25 cellular contexts compared by ENCODE assay signal in the genomic region with DNA sequence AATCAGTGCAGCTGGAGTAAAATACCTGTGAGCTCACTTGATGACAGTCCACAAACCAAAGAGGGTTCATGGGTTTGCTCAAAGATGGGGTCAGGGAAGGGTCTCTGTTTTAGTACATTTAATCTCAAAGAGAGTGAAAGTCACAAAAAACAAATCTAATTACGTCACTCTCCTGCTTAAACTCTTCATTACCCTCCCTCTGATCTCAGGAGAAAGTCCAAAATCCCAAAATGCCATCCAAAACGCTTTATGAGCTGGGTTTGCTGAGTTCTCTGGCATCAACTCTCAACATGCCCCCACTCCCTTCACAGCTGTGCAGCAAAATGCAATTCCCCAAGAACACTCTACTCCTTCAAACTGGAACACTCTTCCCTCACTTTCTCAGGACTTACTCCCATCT. TPM values are rescaled to one million over a fixed set of nuclear protein-coding genes. Genes with fewer than 3 reads are reported as not detected.
"Had no signal": no experiment of that assay in that cellular context is flagged by ENCODE, and none has a peak within 500 bp of the region (broad histone marks: within the 10 kb centered on the region; RNA-seq: fewer than 3 reads in every experiment).

No MANE protein-coding gene starts in this region.

- H3K36me3 ChIP-seq: esophagus muscularis mucosa, sigmoid colon, suprapubic skin, thyroid gland, upper lobe of left lung, uterus had no signal

- H3K27me3 ChIP-seq: foreskin keratinocyte, sigmoid colon, suprapubic skin, thyroid gland, upper lobe of left lung, uterus had no signal

- H3K4me1 Mint-ChIP-seq: central memory CD8-positive, alpha-beta T cell; immature natural killer cell; stimulated activated effector memory CD8-positive, alpha-beta T cell treated with anti-CD3 and anti-CD28 coated beads, Interleukin-12 subunit alpha, Interleukin-12 subunit beta, amount 100 ng/mL, for 72 hours had no signal

- H3K27me3 Mint-ChIP-seq: natural killer cell treated with Interleukin-12 subunit alpha and Interleukin-12 subunit beta and Interleukin-15 and Interleukin-18, amount 100 ng/mL, for 72 hours had no signal

- ATAC-seq: foreskin keratinocyte; left cardiac atrium; left ventricle myocardium superior; natural killer cell treated with Interleukin-12 subunit alpha and Interleukin-12 subunit beta and Interleukin-15 and Interleukin-18, amount 100 ng/mL, for 72 hours; stimulated activated effector memory CD8-positive, alpha-beta T cell treated with anti-CD3 and anti-CD28 coated beads, Interleukin-12 subunit alpha, Interleukin-12 subunit beta, amount 100 ng/mL, for 72 hours; stimulated activated naive CD8-positive, alpha-beta T cell treated with anti-CD3 and anti-CD28 coated beads, Interleukin-15, Interleukin-2, amounts not matched to agents 100 U/mL and 50 U/mL, for 24 hours had no signal

- H3K4me1 ChIP-seq: esophagus muscularis mucosa, foreskin keratinocyte, sigmoid colon, suprapubic skin, thyroid gland, upper lobe of left lung, uterus had no signal

- H3K9me3 ChIP-seq: esophagus muscularis mucosa, sigmoid colon, suprapubic skin, thyroid gland, upper lobe of left lung, uterus had no signal

- H3K36me3 Mint-ChIP-seq: immature natural killer cell; natural killer cell treated with Interleukin-12 subunit alpha and Interleukin-12 subunit beta and Interleukin-15 and Interleukin-18, amount 100 ng/mL, for 72 hours; stimulated activated effector memory CD8-positive, alpha-beta T cell treated with anti-CD3 and anti-CD28 coated beads, Interleukin-12 subunit alpha, Interleukin-12 subunit beta, amount 100 ng/mL, for 72 hours had no signal

- H3K27ac Mint-ChIP-seq: immature natural killer cell; natural killer cell treated with Interleukin-12 subunit alpha and Interleukin-12 subunit beta and Interleukin-15 and Interleukin-18, amount 100 ng/mL, for 72 hours; stimulated activated effector memory CD8-positive, alpha-beta T cell treated with anti-CD3 and anti-CD28 coated beads, Interleukin-12 subunit alpha, Interleukin-12 subunit beta, amount 100 ng/mL, for 72 hours had no signal

- H3K27ac ChIP-seq: epithelial cell of prostate, esophagus muscularis mucosa, foreskin keratinocyte, sigmoid colon, suprapubic skin, thyroid gland, upper lobe of left lung, uterus had no signal

- H3K9me3 Mint-ChIP-seq: immature natural killer cell had no signal

- DNase-seq: effector memory CD4-positive, alpha-beta T cell; foreskin keratinocyte; immature natural killer cell; kidney; left cardiac atrium; left ventricle myocardium superior; occipital lobe; sigmoid colon; small intestine; stimulated activated CD4-positive, alpha-beta T cell treated with anti-CD3 and anti-CD28 coated beads, Interleukin-2, amount 100 ng/mL, for 48 hours; stimulated activated CD8-positive, alpha-beta memory T cell treated with anti-CD3 and anti-CD28 coated beads, Interleukin-4, amount 100 ng/mL, for 48 hours; stimulated activated naive CD8-positive, alpha-beta T cell treated with anti-CD3 and anti-CD28 coated beads, Interleukin-15, Interleukin-2, amounts not matched to agents 100 U/mL and 50 U/mL, for 24 hours; thyroid gland; upper lobe of left lung; uterus had no signal

- H3K4me3 ChIP-seq: esophagus muscularis mucosa, sigmoid colon, suprapubic skin, thyroid gland, upper lobe of left lung, uterus had no signal

- H3K4me3 Mint-ChIP-seq: central memory CD8-positive, alpha-beta T cell; immature natural killer cell; natural killer cell treated with Interleukin-12 subunit alpha and Interleukin-12 subunit beta and Interleukin-15 and Interleukin-18, amount 100 ng/mL, for 72 hours; stimulated activated effector memory CD8-positive, alpha-beta T cell treated with anti-CD3 and anti-CD28 coated beads, Interleukin-12 subunit alpha, Interleukin-12 subunit beta, amount 100 ng/mL, for 72 hours had no signal

RNA-seq across cellular contexts. Expression of a gene that starts 40.4 kb away (rescaled TPM):
- total RNA-seq: foreskin keratinocyte; left ventricle myocardium superior; lung microvascular endothelial cell; mucosa of gallbladder; myocyte; natural killer cell treated with Interleukin-12 subunit alpha and Interleukin-12 subunit beta and Interleukin-15 and Interleukin-18, amount 100 ng/mL, for 72 hours; occipital lobe; pulmonary artery endothelial cell had no signal
- polyA plus RNA-seq: foreskin keratinocyte, immature natural killer cell had no signal
